1 cellular context compared by ENCODE assay signal in the genomic region with DNA sequence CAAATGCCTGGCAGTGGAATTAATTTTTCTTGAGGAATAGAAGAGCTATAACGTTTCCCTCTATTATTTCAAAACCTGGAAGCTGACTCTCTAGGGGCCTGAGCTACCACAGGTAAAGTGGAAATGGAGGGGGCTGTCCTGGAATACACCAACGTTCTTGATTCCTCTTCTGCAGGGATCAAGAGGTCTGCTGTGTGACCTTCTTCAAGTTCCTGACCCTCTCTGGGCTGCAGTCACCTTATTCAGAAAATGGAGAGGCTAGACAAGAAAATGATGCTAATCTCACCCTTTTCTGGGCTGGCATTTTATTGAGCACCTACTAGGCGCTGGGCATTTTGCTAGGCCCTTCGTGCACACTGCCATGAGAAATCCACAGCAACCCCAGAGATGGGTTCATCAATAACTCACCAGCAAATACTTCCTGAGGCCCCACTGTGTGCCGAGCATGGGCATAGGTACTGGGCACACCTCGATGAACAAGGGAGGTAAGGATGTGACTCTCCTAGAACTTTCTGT.
TF ChIP-seq lines count a peak whose summit lies in the region.

No MANE protein-coding gene starts in this region.

TF ChIP-seq in HepG2, 621 proteins besides CTCF, POLR2A, EP300 and RAD21:
- no peak for TF ChIP-seq HMG20B (CRISPR knock-in tag; conservative IDR thresholded peaks at IDR 0.05)
- TF ChIP-seq ZKSCAN1 (IDR thresholded peaks at IDR 0.05; ENCODE audit: low read length) = peak; percentile 61; the same call in 1 of the 2 replicates
- TF ChIP-seq ZMYM3 (CRISPR knock-in tag; IDR thresholded peaks at IDR 0.05) = peak; percentile 68
- TF ChIP-seq ZNF768 (CRISPR knock-in tag; IDR thresholded peaks at IDR 0.05) = peak; percentile 90; the same call in 1 of the 2 replicates
TF ChIP-seq in HepG2: peak in this region for 3.
